ENCODE assay signal across 3 cellular contexts in genomic region chr12:10998204-10998603, GRCh38.
"Had no signal": no experiment of that assay in that cellular context is flagged by ENCODE, and none has a peak within 500 bp of the region (broad histone marks: within the 10 kb centered on the region; RNA-seq: fewer than 3 reads in every experiment).

TAS2R20 (minus strand) TSS chr12:10998304; CDS start chr12:10997875, 429 bp downstream.

- DNase-seq: GDM1, GF-D8 had no signal

- H3K4me3 ChIP-seq: GM12878 had no signal

- ATAC-seq: GM12878 had no signal
